8 cellular contexts compared by ENCODE assay signal in the genomic region with DNA sequence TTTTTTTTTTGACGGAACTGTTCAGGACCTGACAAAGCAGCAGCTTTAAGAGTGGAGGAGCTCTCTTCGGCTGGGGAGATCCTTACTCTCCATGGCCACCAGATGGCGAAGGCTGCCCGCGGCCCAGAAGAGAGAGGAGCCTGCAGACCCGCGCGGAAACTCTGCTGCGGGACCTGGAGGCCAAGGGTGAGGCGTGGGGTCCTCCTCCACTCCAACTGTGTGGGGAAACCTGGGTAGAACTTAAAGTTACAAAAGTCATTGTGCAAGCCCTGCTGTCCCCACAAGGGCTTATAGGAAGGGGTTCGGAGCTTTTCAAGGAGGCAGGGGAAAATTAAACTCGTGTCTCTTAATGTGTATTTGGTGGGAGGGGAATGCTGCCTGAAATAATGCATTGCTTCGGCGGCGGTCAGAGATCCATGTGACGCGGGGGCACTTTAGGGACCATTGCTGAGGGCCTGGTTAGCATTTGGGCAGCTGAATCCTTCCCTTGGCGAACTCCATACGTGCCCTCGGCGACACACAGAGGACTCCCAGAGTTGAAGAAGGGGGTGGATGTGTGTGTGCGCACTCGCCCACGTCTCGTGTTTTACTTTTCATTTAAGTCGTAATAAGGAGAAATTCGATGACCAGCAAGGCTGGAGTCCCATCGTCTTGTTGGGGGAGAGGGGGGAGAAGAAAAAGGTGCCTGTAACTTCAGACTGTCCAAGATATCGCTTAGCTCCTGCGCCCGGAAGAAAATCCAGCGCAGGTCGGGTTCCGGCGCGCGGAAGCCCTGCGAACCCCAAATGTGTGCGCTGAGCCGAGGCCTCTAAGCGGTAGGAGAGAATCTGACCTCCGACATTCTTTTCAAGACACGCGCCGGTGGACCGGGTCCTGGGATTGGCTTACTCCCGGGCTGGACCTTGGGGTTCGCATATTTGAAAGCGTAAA. TPM values are rescaled to one million over a fixed set of nuclear protein-coding genes. Genes with fewer than 3 reads are reported as not detected.
DNase-seq lines count a peak whose midpoint lies in the region; ATAC-seq and TF ChIP-seq lines count a peak whose summit lies in the region.

No MANE protein-coding gene starts in this region.

- TF ChIP-seq CTCF in AG09319 (IDR thresholded peaks at IDR 0.05; ENCODE audit: low read depth, low read length) = peak; percentile 86

- DNase-seq in AG09319 (ENCODE audit: extremely low read depth, low read depth) = peak; percentile 54
- peak; percentile 39 for DNase-seq in NCI-H446 treated with DMSO at 0.1 percent for 48 hours (lab: John Stamatoyannopoulos, UW)
- peak; percentile 84 for DNase-seq in activated CD4-positive, alpha-beta memory T cell treated with anti-CD3 and anti-CD28 coated beads, Interleukin-2, amount 10 ng/mL, durations not matched to agents 7 days and 5 days
- DNase-seq in ecto neural progenitor cell (ENCODE audit: low spot score) = peak; percentile 85
- DNase-seq in lung microvascular endothelial cell (ENCODE audit: low read depth in 2 of 2) = peak; percentile 81 to 86
- peak; percentile 49 to 66 (median 62) for DNase-seq in stimulated activated CD4-positive, alpha-beta T cell treated with anti-CD3 and anti-CD28 coated beads, TNF-alpha, amount 100 ng/mL, for 4 hours (ENCODE audit: low read depth in 3 of 3)

- CTCF ChIA-PET in activated CD4-positive, alpha-beta memory T cell treated with anti-CD3 and anti-CD28 coated beads, Interleukin-2, amount 10 ng/mL, durations not matched to agents 7 days and 5 days (lab: Charles Lee) = interaction anchor here (0.6 to 3.6 kb wide), 71 partner anchors 9 to 956 kb away, joined by 3 to 109 read pairs (median 4); a partner anchor contains a TSS

- peak overlapping the region; percentile 64 for H3K27ac Mint-ChIP-seq in activated CD4-positive, alpha-beta memory T cell treated with anti-CD3 and anti-CD28 coated beads, Interleukin-2, amount 10 ng/mL, durations not matched to agents 7 days and 5 days

- peaks cover 35% of the 10 kb centered on the region for H3K4me1 Mint-ChIP-seq in activated CD4-positive, alpha-beta memory T cell treated with anti-CD3 and anti-CD28 coated beads, Interleukin-2, amount 10 ng/mL, durations not matched to agents 7 days and 5 days

- POLR2A ChIA-PET in activated CD4-positive, alpha-beta memory T cell treated with anti-CD3 and anti-CD28 coated beads, Interleukin-2, amount 10 ng/mL, durations not matched to agents 7 days and 5 days (lab: Charles Lee) = interaction anchor here (0.9 to 2.8 kb wide), 10 partner anchors 10 to 636 kb away, joined by 3 to 35 read pairs (median 4); a partner anchor contains a TSS

- H3K36me3 Mint-ChIP-seq in activated CD4-positive, alpha-beta memory T cell treated with anti-CD3 and anti-CD28 coated beads, Interleukin-2, amount 10 ng/mL, durations not matched to agents 7 days and 5 days (ENCODE audit: low read depth) = peaks cover 6% of the 10 kb centered on the region

- ATAC-seq in GM18870 (IDR thresholded peaks at IDR 0.05; ENCODE audit: unreplicated experiment) (peak; percentile 73), HG03135 (IDR thresholded peaks at IDR 0.05; ENCODE audit: unreplicated experiment) (peak; percentile 95)

- H3K9me3 Mint-ChIP-seq in activated CD4-positive, alpha-beta memory T cell treated with anti-CD3 and anti-CD28 coated beads, Interleukin-2, amount 10 ng/mL, durations not matched to agents 7 days and 5 days = no peaks in the 10 kb centered on the region

- H3K27me3 Mint-ChIP-seq in activated CD4-positive, alpha-beta memory T cell treated with anti-CD3 and anti-CD28 coated beads, Interleukin-2, amount 10 ng/mL, durations not matched to agents 7 days and 5 days = peaks cover 49% of the 10 kb centered on the region

- H3K4me3 Mint-ChIP-seq in activated CD4-positive, alpha-beta memory T cell treated with anti-CD3 and anti-CD28 coated beads, Interleukin-2, amount 10 ng/mL, durations not matched to agents 7 days and 5 days = peak overlapping the region; percentile 79

RNA-seq across cellular contexts. Expression of a gene that starts 9.7 kb away (rescaled TPM):
- 1 to 10 TPM; 4.6 to 5.6 TPM for total RNA-seq in activated CD4-positive, alpha-beta memory T cell treated with anti-CD3 and anti-CD28 coated beads, Interleukin-2, amount 10 ng/mL, durations not matched to agents 7 days and 5 days
- total RNA-seq in lung microvascular endothelial cell = not detected in 2 replicates

Comparison
In these comparisons a context has a peak if more than half of its experiments do, and no peak if none do; other contexts are left out.
1. Peak in every context shown above with its lines: DNase-seq and ATAC-seq.